In the genomic region with DNA sequence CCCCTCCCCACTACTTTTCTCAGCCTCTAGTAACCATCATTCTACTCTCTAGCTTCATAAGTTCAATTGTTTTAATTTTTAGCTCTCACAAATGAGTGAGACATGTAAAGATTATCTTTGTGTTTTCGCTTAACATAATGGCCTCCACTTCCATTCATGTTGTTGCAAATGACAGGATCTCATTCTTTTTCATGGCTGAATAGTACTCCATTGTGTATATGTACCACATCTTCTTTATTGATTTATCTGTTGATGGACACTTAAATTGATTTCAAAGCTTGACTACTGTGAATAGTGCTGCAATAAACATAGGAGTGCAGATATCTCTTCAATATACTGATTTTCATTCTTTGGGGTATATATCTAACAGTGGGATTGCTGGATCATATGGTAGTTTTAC, we compare ENCODE assay signal across 11 cellular contexts.
"Had no signal": no experiment of that assay in that cellular context is flagged by ENCODE, and none has a peak within 500 bp of the region (broad histone marks: within the 10 kb centered on the region; RNA-seq: fewer than 3 reads in every experiment).

No MANE protein-coding gene starts in this region.

- H3K27ac ChIP-seq: GM23248 had no signal

- H3K4me3 Mint-ChIP-seq: GM23338, H9, HFFc6 had no signal

- H3K36me3 ChIP-seq: HAP-1 had no signal

- H3K4me2 ChIP-seq: GM23338 had no signal

- H3K9ac ChIP-seq: GM23248 had no signal

- ATAC-seq: GM23338, HCT116 had no signal

- H3K4me3 ChIP-seq: GM23248, GM23338, HAP-1 had no signal

- H3K27ac Mint-ChIP-seq: GM23338, H9, HFFc6 had no signal

- H3K9me3 Mint-ChIP-seq: GM23338, H9, HFFc6 had no signal

- FAIRE-seq: H1, H54 had no signal

- H3K4me1 ChIP-seq: HAP-1 had no signal

- H2AFZ ChIP-seq: GM23248, GM23338 had no signal

- DNase-seq: GM23248, GOT3, H7, H9, HCEC 1CT, HFFc6 had no signal
